In the genomic region with DNA sequence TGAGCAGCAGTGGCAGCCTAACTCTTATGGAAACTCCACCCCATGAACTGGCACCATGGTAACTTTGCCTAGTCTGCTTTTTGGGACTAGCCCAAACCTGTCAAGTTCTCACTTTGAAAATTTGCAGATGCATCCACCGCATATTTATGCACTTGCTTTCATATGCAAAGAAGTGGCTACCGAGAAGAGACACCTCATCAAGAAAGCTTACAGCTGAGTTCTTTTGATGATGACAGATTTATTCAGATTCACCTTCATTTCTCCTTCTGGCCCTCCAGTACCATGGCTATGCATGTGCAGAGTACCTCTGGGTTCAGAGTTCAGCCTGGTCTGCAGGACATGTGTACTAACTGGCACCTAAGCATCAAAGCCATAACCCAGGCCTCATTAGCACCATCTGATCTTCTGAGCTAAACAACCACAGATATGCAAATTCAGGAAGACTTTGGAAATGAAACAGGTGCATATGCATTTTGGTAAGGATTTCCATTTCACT, we compare ENCODE assay signal across 1 cellular context.
TF ChIP-seq lines count a peak whose summit lies in the region.

No MANE protein-coding gene starts in this region.

TF ChIP-seq in GM12878, 131 proteins besides CTCF, POLR2A, EP300 and RAD21 (continued from another document):
- TF ChIP-seq, protein P1, sequence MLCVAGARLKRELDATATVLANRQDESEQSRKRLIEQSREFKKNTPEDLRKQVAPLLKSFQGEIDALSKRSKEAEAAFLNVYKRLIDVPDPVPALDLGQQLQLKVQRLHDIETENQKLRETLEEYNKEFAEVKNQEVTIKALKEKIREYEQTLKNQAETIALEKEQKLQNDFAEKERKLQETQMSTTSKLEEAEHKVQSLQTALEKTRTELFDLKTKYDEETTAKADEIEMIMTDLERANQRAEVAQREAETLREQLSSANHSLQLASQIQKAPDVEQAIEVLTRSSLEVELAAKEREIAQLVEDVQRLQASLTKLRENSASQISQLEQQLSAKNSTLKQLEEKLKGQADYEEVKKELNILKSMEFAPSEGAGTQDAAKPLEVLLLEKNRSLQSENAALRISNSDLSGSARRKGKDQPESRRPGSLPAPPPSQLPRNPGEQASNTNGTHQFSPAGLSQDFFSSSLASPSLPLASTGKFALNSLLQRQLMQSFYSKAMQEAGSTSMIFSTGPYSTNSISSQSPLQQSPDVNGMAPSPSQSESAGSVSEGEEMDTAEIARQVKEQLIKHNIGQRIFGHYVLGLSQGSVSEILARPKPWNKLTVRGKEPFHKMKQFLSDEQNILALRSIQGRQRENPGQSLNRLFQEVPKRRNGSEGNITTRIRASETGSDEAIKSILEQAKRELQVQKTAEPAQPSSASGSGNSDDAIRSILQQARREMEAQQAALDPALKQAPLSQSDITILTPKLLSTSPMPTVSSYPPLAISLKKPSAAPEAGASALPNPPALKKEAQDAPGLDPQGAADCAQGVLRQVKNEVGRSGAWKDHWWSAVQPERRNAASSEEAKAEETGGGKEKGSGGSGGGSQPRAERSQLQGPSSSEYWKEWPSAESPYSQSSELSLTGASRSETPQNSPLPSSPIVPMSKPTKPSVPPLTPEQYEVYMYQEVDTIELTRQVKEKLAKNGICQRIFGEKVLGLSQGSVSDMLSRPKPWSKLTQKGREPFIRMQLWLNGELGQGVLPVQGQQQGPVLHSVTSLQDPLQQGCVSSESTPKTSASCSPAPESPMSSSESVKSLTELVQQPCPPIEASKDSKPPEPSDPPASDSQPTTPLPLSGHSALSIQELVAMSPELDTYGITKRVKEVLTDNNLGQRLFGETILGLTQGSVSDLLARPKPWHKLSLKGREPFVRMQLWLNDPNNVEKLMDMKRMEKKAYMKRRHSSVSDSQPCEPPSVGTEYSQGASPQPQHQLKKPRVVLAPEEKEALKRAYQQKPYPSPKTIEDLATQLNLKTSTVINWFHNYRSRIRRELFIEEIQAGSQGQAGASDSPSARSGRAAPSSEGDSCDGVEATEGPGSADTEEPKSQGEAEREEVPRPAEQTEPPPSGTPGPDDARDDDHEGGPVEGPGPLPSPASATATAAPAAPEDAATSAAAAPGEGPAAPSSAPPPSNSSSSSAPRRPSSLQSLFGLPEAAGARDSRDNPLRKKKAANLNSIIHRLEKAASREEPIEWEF (IDR thresholded peaks at IDR 0.05; ENCODE audit: insufficient replicate concordance, low read depth, low read length): no peak
- TF ChIP-seq POU2F2 (IDR thresholded peaks at IDR 0.05; ENCODE audit: borderline replicate concordance, low read depth, low read length) (0 out of 3 replicates have a peak, but pooled peaks have one; percentile 29), YBX1 (IDR thresholded peaks at IDR 0.05) (no peak), RUNX3 (IDR thresholded peaks at IDR 0.05; ENCODE audit: low read length) (peak; percentile 26; the same call in 1 of the 2 replicates), SUZ12 (IDR thresholded peaks at IDR 0.05; ENCODE audit: unreplicated experiment) (no peak), CHD4 (IDR thresholded peaks at IDR 0.05) (no peak), ZNF687 (IDR thresholded peaks at IDR 0.05) (peak; percentile 41; the same call in 1 of the 2 replicates), TAF1 (IDR thresholded peaks at IDR 0.05; ENCODE audit: borderline replicate concordance, low read depth, low read length) (no peak), SKIL (IDR thresholded peaks at IDR 0.05; ENCODE audit: low read depth, poor library complexity, severe bottlenecking) (no peak), ESRRA (IDR thresholded peaks at IDR 0.05; ENCODE audit: low read length) (peak; percentile 63; the same call in 1 of the 2 replicates), TCF7 (IDR thresholded peaks at IDR 0.05; ENCODE audit: borderline replicate concordance) (no peak), MXI1 (IDR thresholded peaks at IDR 0.05; ENCODE audit: low read depth, low read length) (0 out of 2 replicates have a peak, but pooled peaks have one; percentile 22), GATAD2B (conservative IDR thresholded peaks at IDR 0.05; ENCODE audit: low read depth) (no peak), ZNF217 (IDR thresholded peaks at IDR 0.05) (peak; percentile 19; the same call in 1 of the 2 replicates), ZNF24 (IDR thresholded peaks at IDR 0.05) (no peak)
